ENCODE assay signal across 15 cellular contexts in genomic region chr1:165845992-165846748, GRCh38. TPM values are rescaled to one million over a fixed set of nuclear protein-coding genes. Genes with fewer than 3 reads are reported as not detected.
DNase-seq lines count a peak whose midpoint lies in the region; ATAC-seq lines count a peak whose summit lies in the region.
"Had no signal": no experiment of that assay in that cellular context is flagged by ENCODE, and none has a peak within 500 bp of the region (broad histone marks: within the 10 kb centered on the region; RNA-seq: fewer than 3 reads in every experiment).

No MANE protein-coding gene starts in this region.

- ATAC-seq in GM18511 (IDR thresholded peaks at IDR 0.05; ENCODE audit: unreplicated experiment) (peak; percentile 56), GM19372 (IDR thresholded peaks at IDR 0.05; ENCODE audit: low read depth, unreplicated experiment) (peak; percentile 41), HG02938 (IDR thresholded peaks at IDR 0.05; ENCODE audit: unreplicated experiment) (peak; percentile 39), T-helper 17 cell (no peak), left cardiac atrium (no peak)
- ATAC-seq: gastroesophageal sphincter had no signal

- peaks cover 14% of the 10 kb centered on the region for H3K36me3 Mint-ChIP-seq in T-helper 2 cell treated with Interferon-gamma antibody and Interleukin-4, amounts not matched to agents 5 μg/mL and 100 μg/mL, for 36 hours (ENCODE audit: low read depth)
- peaks cover 3% of the 10 kb centered on the region for H3K36me3 Mint-ChIP-seq in T-helper 17 cell (ENCODE audit: low read depth)

- no peaks in the 10 kb centered on the region for H3K9me3 Mint-ChIP-seq in T-helper 2 cell treated with Interferon-gamma antibody and Interleukin-4, amounts not matched to agents 5 μg/mL and 100 μg/mL, for 36 hours

- no peak for DNase-seq in T-helper 2 cell treated with Interferon-gamma antibody and Interleukin-4, amounts not matched to agents 5 μg/mL and 100 μg/mL, for 36 hours (ENCODE audit: low spot score)
- no peak for DNase-seq in T-helper 17 cell
- no peak for DNase-seq in DMS153 (lab: John Stamatoyannopoulos, UW)
- no peak for DNase-seq in G401 (ENCODE audit: low spot score)
- no peak for DNase-seq in left cardiac atrium
- DNase-seq: MV-4-11; NCI-H2171; NK-92 treated with Interleukin-12 subunit alpha and Interleukin-12 subunit beta, amount 100 ng/mL, for 24 hours; SJCRH30; spleen had no signal

- peaks cover 67% of the 10 kb centered on the region for H3K4me1 Mint-ChIP-seq in T-helper 2 cell treated with Interferon-gamma antibody and Interleukin-4, amounts not matched to agents 5 μg/mL and 100 μg/mL, for 36 hours (ENCODE audit: low read depth)
- peaks cover 18% of the 10 kb centered on the region for H3K4me1 Mint-ChIP-seq in T-helper 17 cell

- H3K27ac Mint-ChIP-seq in T-helper 2 cell treated with Interferon-gamma antibody and Interleukin-4, amounts not matched to agents 5 μg/mL and 100 μg/mL, for 36 hours: peak overlapping the region; percentile 50
- no peak overlapping the region for H3K27ac Mint-ChIP-seq in T-helper 17 cell
- H3K27ac Mint-ChIP-seq: activated naive CD8-positive, alpha-beta T cell had no signal

- intact Hi-C loops in left cardiac atrium (cut with DNase I): no loop called here

- H3K9me3 ChIP-seq in T-helper 17 cell (ENCODE audit: control insufficient read depth, low read length, poor library complexity, severe bottlenecking): no peaks in the 10 kb centered on the region
- H3K9me3 ChIP-seq: gastroesophageal sphincter, SJCRH30, spleen had no signal

- no peaks in the 10 kb centered on the region for H3K27me3 Mint-ChIP-seq in T-helper 2 cell treated with Interferon-gamma antibody and Interleukin-4, amounts not matched to agents 5 μg/mL and 100 μg/mL, for 36 hours (ENCODE audit: low read depth)
- H3K27me3 Mint-ChIP-seq in T-helper 17 cell: no peaks in the 10 kb centered on the region
- H3K27me3 Mint-ChIP-seq: activated naive CD8-positive, alpha-beta T cell had no signal

- in situ Hi-C loops in G401 (cut with HindIII; ENCODE audit: low sequenced_read_pairs): no loop called here

- no peak overlapping the region for H3K4me3 Mint-ChIP-seq in T-helper 2 cell treated with Interferon-gamma antibody and Interleukin-4, amounts not matched to agents 5 μg/mL and 100 μg/mL, for 36 hours
- H3K4me3 Mint-ChIP-seq in T-helper 17 cell: no peak overlapping the region
- H3K4me3 Mint-ChIP-seq: activated naive CD8-positive, alpha-beta T cell had no signal

RNA-seq across cellular contexts. Expression of gene UCK2, which starts 18.8 kb away (rescaled TPM):
- total RNA-seq in T-helper 17 cell (1 to 10 TPM; 3.3 to 5.6 TPM), left cardiac atrium (10 to 100 TPM in 1 of 2 donors, 1 to 10 TPM in 1; 8.0 to 18.2 TPM)
- 112 and 125 TPM in 2 replicates for total RNA-seq in G401 (2014; rRNA removed; shearing (Covaris generic))

Comparison
In these comparisons a context has a peak if more than half of its experiments do, and no peak if none do; other contexts are left out.
1. ATAC-seq: peak in GM18511 (single experiment), GM19372 (single experiment) and HG02938 (single experiment); none in T-helper 17 cell (single experiment) and left cardiac atrium (0 of 2).